Comparison of ENCODE assay signal across 8 cellular contexts in genomic region chr14:53955234-53955556, GRCh38. TPM values are rescaled to one million over a fixed set of nuclear protein-coding genes. Genes with fewer than 3 reads are reported as not detected.
DNase-seq lines count a peak whose midpoint lies in the region; ATAC-seq and TF ChIP-seq lines count a peak whose summit lies in the region.

No MANE protein-coding gene starts in this region.

- peaks cover 8% of the 10 kb centered on the region; the same call in 1 of the 2 replicates for H3K36me3 ChIP-seq in iPS-20b (ENCODE audit: insufficient read depth, low read depth, low read length)

- H3K27me3 ChIP-seq in iPS-20b (ENCODE audit: insufficient read depth, low read length), result peaks cover 97% of the 10 kb centered on the region

- no peaks in the 10 kb centered on the region for H3K9me3 ChIP-seq in iPS-20b (ENCODE audit: insufficient read depth, low read depth, low read length)

- H3K4me3 Mint-ChIP-seq in HFFc6, result peak overlapping the region; percentile 91
- H3K4me3 Mint-ChIP-seq in activated naive CD8-positive, alpha-beta T cell, result peak overlapping the region; percentile 86
- H3K4me3 Mint-ChIP-seq in stimulated activated effector memory CD8-positive, alpha-beta T cell treated with anti-CD3 and anti-CD28 coated beads, Interleukin-12 subunit alpha, Interleukin-12 subunit beta, amount 100 ng/mL, for 72 hours, result peak overlapping the region; percentile 57

- H3K4me1 Mint-ChIP-seq in HFFc6 (ENCODE audit: low read depth), result peaks cover 41% of the 10 kb centered on the region
- H3K4me1 Mint-ChIP-seq in activated naive CD8-positive, alpha-beta T cell (ENCODE audit: low read depth), result peaks cover 36% of the 10 kb centered on the region
- peaks cover 21% of the 10 kb centered on the region for H3K4me1 Mint-ChIP-seq in stimulated activated effector memory CD8-positive, alpha-beta T cell treated with anti-CD3 and anti-CD28 coated beads, Interleukin-12 subunit alpha, Interleukin-12 subunit beta, amount 100 ng/mL, for 72 hours

- H3K27me3 Mint-ChIP-seq in HFFc6 (ENCODE audit: insufficient read depth), result peaks cover 40% of the 10 kb centered on the region
- peaks cover 35% of the 10 kb centered on the region for H3K27me3 Mint-ChIP-seq in activated naive CD8-positive, alpha-beta T cell

- DNase-seq in HFFc6, result no peak
- DNase-seq in stimulated activated effector memory CD8-positive, alpha-beta T cell treated with anti-CD3 and anti-CD28 coated beads, Interleukin-12 subunit alpha, Interleukin-12 subunit beta, amount 100 ng/mL, for 72 hours (ENCODE audit: low spot score in 2 of 2), result no peak
- no peak for DNase-seq in NOMO-1 treated with DMSO at 0.1 percent for 48 hours (lab: John Stamatoyannopoulos, UW; ENCODE audit: unreplicated experiment)
- no peak for DNase-seq in iPS-NIHi11 (ENCODE audit: low spot score)
- DNase-seq in T-helper 9 cell, result no peak
- DNase-seq in pons (ENCODE audit: low spot score), result no peak

- H3K27ac ChIP-seq in iPS-20b (ENCODE audit: low read length), result no peak overlapping the region

- no peak overlapping the region for H3K27ac Mint-ChIP-seq in HFFc6
- H3K27ac Mint-ChIP-seq in activated naive CD8-positive, alpha-beta T cell, result no peak overlapping the region
- no peak overlapping the region for H3K27ac Mint-ChIP-seq in stimulated activated effector memory CD8-positive, alpha-beta T cell treated with anti-CD3 and anti-CD28 coated beads, Interleukin-12 subunit alpha, Interleukin-12 subunit beta, amount 100 ng/mL, for 72 hours

- no peaks in the 10 kb centered on the region for H3K9me3 Mint-ChIP-seq in HFFc6
- no peaks in the 10 kb centered on the region for H3K9me3 Mint-ChIP-seq in activated naive CD8-positive, alpha-beta T cell (ENCODE audit: low read depth)
- H3K9me3 Mint-ChIP-seq in stimulated activated effector memory CD8-positive, alpha-beta T cell treated with anti-CD3 and anti-CD28 coated beads, Interleukin-12 subunit alpha, Interleukin-12 subunit beta, amount 100 ng/mL, for 72 hours, result no peaks in the 10 kb centered on the region

- H3K36me3 Mint-ChIP-seq in HFFc6 (ENCODE audit: low read depth), result peaks cover 12% of the 10 kb centered on the region; the same call in 1 of the 2 replicates
- no peaks in the 10 kb centered on the region for H3K36me3 Mint-ChIP-seq in activated naive CD8-positive, alpha-beta T cell
- peaks cover 6% of the 10 kb centered on the region for H3K36me3 Mint-ChIP-seq in stimulated activated effector memory CD8-positive, alpha-beta T cell treated with anti-CD3 and anti-CD28 coated beads, Interleukin-12 subunit alpha, Interleukin-12 subunit beta, amount 100 ng/mL, for 72 hours

- no peak for TF ChIP-seq CTCF in HFFc6 (IDR thresholded peaks at IDR 0.05)

- ATAC-seq in stimulated activated effector memory CD8-positive, alpha-beta T cell treated with anti-CD3 and anti-CD28 coated beads, Interleukin-12 subunit alpha, Interleukin-12 subunit beta, amount 100 ng/mL, for 72 hours, result no peak

- H3K4me3 ChIP-seq in iPS-20b (ENCODE audit: low read length), result peak overlapping the region; percentile 94

- H3K4me1 ChIP-seq in iPS-20b (ENCODE audit: insufficient read depth, low read length), result peaks cover 16% of the 10 kb centered on the region; the same call in 1 of the 2 replicates

- peak overlapping the region; percentile 62; the same call in 1 of the 2 replicates for H3K9ac ChIP-seq in iPS-20b (ENCODE audit: low read depth, low read length)

RNA-seq across cellular contexts. Expression of gene BMP4, which starts 1.4 kb away (rescaled TPM):
- 10 to 100 TPM in 2 of 6 experiments, 1 to 10 TPM in 4; 4.0 to 14.5 (median 4.4) TPM for total RNA-seq in HFFc6 (2021; fragmentation: NEBNext Ultra II Directional; extraction: Animal tissue kit (Norgen Biotek cat#: 25700))
